In the genomic region with DNA sequence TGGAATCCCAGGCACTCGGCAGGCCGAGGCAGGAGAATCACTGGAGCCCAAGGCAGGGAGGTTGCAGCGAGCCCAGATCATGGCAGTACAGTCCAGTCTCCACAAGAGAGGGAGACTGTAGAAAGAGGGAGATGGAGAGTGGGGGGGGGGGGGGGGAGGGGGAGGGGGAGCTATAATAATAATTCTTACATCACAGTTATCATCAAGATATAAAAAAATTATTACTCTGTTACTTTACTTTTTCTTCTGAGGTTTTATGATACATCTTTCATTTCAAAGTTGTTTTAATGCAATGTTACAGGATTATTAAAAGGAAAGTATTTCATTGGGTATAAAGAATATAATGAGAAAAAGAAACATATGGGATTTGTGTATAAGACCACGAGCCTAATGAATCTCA, we compare ENCODE assay signal across 41 cellular contexts. TPM values are rescaled to one million over a fixed set of nuclear protein-coding genes. Genes with fewer than 3 reads are reported as not detected.
"Had no signal": no experiment of that assay in that cellular context is flagged by ENCODE, and none has a peak within 500 bp of the region (broad histone marks: within the 10 kb centered on the region; RNA-seq: fewer than 3 reads in every experiment).

No MANE protein-coding gene starts in this region.

- H3K27me3 Mint-ChIP-seq: activated naive CD8-positive, alpha-beta T cell; activated naive CD8-positive, alpha-beta T cell treated with anti-CD3 and anti-CD28 coated beads, Interleukin-2, amount 10 ng/mL, durations not matched to agents 7 days and 5 days; activated naive CD8-positive, alpha-beta T cell treated with anti-CD3 and anti-CD28 coated beads, Interleukin-2, amount 50 U/mL, for 24 hours; activated T-cell treated with anti-CD3 and anti-CD28 coated beads, Interleukin-2, amount 50 U/mL, for 24 hours; central memory CD8-positive, alpha-beta T cell had no signal

- H3K27ac Mint-ChIP-seq: activated naive CD4-positive, alpha-beta T cell treated with anti-CD3 and anti-CD28 coated beads for 36 hours; activated naive CD4-positive, alpha-beta T cell treated with anti-CD3 and anti-CD28 coated beads, Interleukin-2, amount 50 U/mL, for 24 hours; activated naive CD4-positive, alpha-beta T cell treated with anti-CD3 and anti-CD28 coated beads, Interleukin-2, amount 50 U/mL, for 72 hours; activated naive CD8-positive, alpha-beta T cell; activated naive CD8-positive, alpha-beta T cell treated with anti-CD3 and anti-CD28 coated beads for 36 hours; activated naive CD8-positive, alpha-beta T cell treated with anti-CD3 and anti-CD28 coated beads, Interleukin-2, amount 10 ng/mL, durations not matched to agents 7 days and 5 days; activated naive CD8-positive, alpha-beta T cell treated with anti-CD3 and anti-CD28 coated beads, Interleukin-2, amount 50 U/mL, for 24 hours; activated T-cell treated with anti-CD3 and anti-CD28 coated beads, Interleukin-2, amount 50 U/mL, for 24 hours; activated T-cell treated with anti-CD3 and anti-CD28 coated beads, Interleukin-2, amount 50 U/mL, for 72 hours; activated T-helper 1 cell treated with anti-CD3 and anti-CD28 coated beads, Interleukin-12 subunit alpha, Interleukin-12 subunit beta, Interleukin-2, Interleukin-4 antibody, amounts not matched to agents 30 ng/mL and 10 ng/mL and 1 ng/mL, durations not matched to agents 14 hours and 24 hours and 36 hours; activated T-helper 17 cell treated with anti-CD3 and anti-CD28 coated beads, Interleukin-2, amount 50 U/mL, for 72 hours; activated T-helper 2 cell treated with anti-CD3 and anti-CD28 coated beads, Interferon-gamma antibody, Interleukin-2, Interleukin-4, amounts not matched to agents 10 μg/mL and 5 μg/mL and 100 μg/mL, durations not matched to agents 14 hours and 24 hours and 36 hours; brain had no signal

- ATAC-seq: activated naive CD4-positive, alpha-beta T cell treated with anti-CD3 and anti-CD28 coated beads, Interleukin-2, amount 50 U/mL, for 72 hours; activated naive CD8-positive, alpha-beta T cell treated with anti-CD3 and anti-CD28 coated beads, Interleukin-2, amount 50 U/mL, for 24 hours; activated T-cell treated with anti-CD3 and anti-CD28 coated beads, Interleukin-2, amount 50 U/mL, for 4 hours; activated T-cell treated with anti-CD3 and anti-CD28 coated beads, Interleukin-2, amount 50 U/mL, for 72 hours; activated T-helper 17 cell treated with anti-CD3 and anti-CD28 coated beads, Interleukin-2, amount 50 U/mL, for 72 hours; body of pancreas had no signal

- H3K4me3 Mint-ChIP-seq: activated naive CD4-positive, alpha-beta T cell treated with anti-CD3 and anti-CD28 coated beads for 36 hours; activated naive CD4-positive, alpha-beta T cell treated with anti-CD3 and anti-CD28 coated beads, Interleukin-2, amount 50 U/mL, for 24 hours; activated naive CD8-positive, alpha-beta T cell; activated naive CD8-positive, alpha-beta T cell treated with anti-CD3 and anti-CD28 coated beads for 36 hours; activated naive CD8-positive, alpha-beta T cell treated with anti-CD3 and anti-CD28 coated beads, Interleukin-2, amount 10 ng/mL, durations not matched to agents 7 days and 5 days; activated naive CD8-positive, alpha-beta T cell treated with anti-CD3 and anti-CD28 coated beads, Interleukin-2, amount 50 U/mL, for 24 hours; activated T-cell treated with anti-CD3 and anti-CD28 coated beads, Interleukin-2, amount 50 U/mL, for 24 hours; activated T-cell treated with anti-CD3 and anti-CD28 coated beads, Interleukin-2, amount 50 U/mL, for 4 hours; activated T-cell treated with anti-CD3 and anti-CD28 coated beads, Interleukin-2, amount 50 U/mL, for 72 hours; activated T-helper 1 cell treated with anti-CD3 and anti-CD28 coated beads, Interleukin-12 subunit alpha, Interleukin-12 subunit beta, Interleukin-2, Interleukin-4 antibody, amounts not matched to agents 30 ng/mL and 10 ng/mL and 1 ng/mL, durations not matched to agents 14 hours and 24 hours and 36 hours; activated T-helper 17 cell treated with anti-CD3 and anti-CD28 coated beads, Interleukin-2, amount 50 U/mL, for 72 hours; brain; central memory CD8-positive, alpha-beta T cell had no signal

- H3K9me3 Mint-ChIP-seq: activated naive CD4-positive, alpha-beta T cell treated with anti-CD3 and anti-CD28 coated beads for 36 hours; activated naive CD4-positive, alpha-beta T cell treated with anti-CD3 and anti-CD28 coated beads, Interleukin-2, amount 50 U/mL, for 24 hours; activated naive CD8-positive, alpha-beta T cell treated with anti-CD3 and anti-CD28 coated beads for 36 hours; activated naive CD8-positive, alpha-beta T cell treated with anti-CD3 and anti-CD28 coated beads, Interleukin-2, amount 10 ng/mL, durations not matched to agents 7 days and 5 days; activated naive CD8-positive, alpha-beta T cell treated with anti-CD3 and anti-CD28 coated beads, Interleukin-2, amount 50 U/mL, for 24 hours; activated T-cell treated with anti-CD3 and anti-CD28 coated beads, Interleukin-2, amount 50 U/mL, for 24 hours; activated T-cell treated with anti-CD3 and anti-CD28 coated beads, Interleukin-2, amount 50 U/mL, for 72 hours; activated T-helper 1 cell treated with anti-CD3 and anti-CD28 coated beads, Interleukin-12 subunit alpha, Interleukin-12 subunit beta, Interleukin-2, Interleukin-4 antibody, amounts not matched to agents 30 ng/mL and 10 ng/mL and 1 ng/mL, durations not matched to agents 14 hours and 24 hours and 36 hours; activated T-helper 2 cell treated with anti-CD3 and anti-CD28 coated beads, Interferon-gamma antibody, Interleukin-2, Interleukin-4, amounts not matched to agents 10 μg/mL and 5 μg/mL and 100 μg/mL, durations not matched to agents 14 hours and 24 hours and 36 hours had no signal

- H3K36me3 Mint-ChIP-seq: activated naive CD4-positive, alpha-beta T cell treated with anti-CD3 and anti-CD28 coated beads, Interleukin-2, amount 50 U/mL, for 24 hours; activated naive CD4-positive, alpha-beta T cell treated with anti-CD3 and anti-CD28 coated beads, Interleukin-2, amount 50 U/mL, for 72 hours; activated naive CD8-positive, alpha-beta T cell; activated naive CD8-positive, alpha-beta T cell treated with anti-CD3 and anti-CD28 coated beads for 36 hours; activated naive CD8-positive, alpha-beta T cell treated with anti-CD3 and anti-CD28 coated beads, Interleukin-2, amount 10 ng/mL, durations not matched to agents 7 days and 5 days; brain had no signal

- H3K4me3 ChIP-seq: adrenal gland, ascending aorta, body of pancreas, breast epithelium, cardiac muscle cell had no signal

- H3K27ac ChIP-seq: adrenal gland, ascending aorta, body of pancreas, brain microvascular endothelial cell, breast epithelium, cardiac muscle cell had no signal

- H3K4me1 Mint-ChIP-seq: activated naive CD4-positive, alpha-beta T cell treated with anti-CD3 and anti-CD28 coated beads, Interleukin-2, amount 50 U/mL, for 24 hours; activated naive CD8-positive, alpha-beta T cell treated with anti-CD3 and anti-CD28 coated beads for 36 hours; activated naive CD8-positive, alpha-beta T cell treated with anti-CD3 and anti-CD28 coated beads, Interleukin-2, amount 10 ng/mL, durations not matched to agents 7 days and 5 days; activated naive CD8-positive, alpha-beta T cell treated with anti-CD3 and anti-CD28 coated beads, Interleukin-2, amount 50 U/mL, for 24 hours; activated T-helper 17 cell treated with anti-CD3 and anti-CD28 coated beads, Interleukin-2, amount 50 U/mL, for 72 hours; brain; central memory CD8-positive, alpha-beta T cell had no signal

- H3K36me3 ChIP-seq: adrenal gland, ascending aorta, brain microvascular endothelial cell, breast epithelium, cardiac muscle cell had no signal

- H3K27me3 ChIP-seq: adrenal gland, ascending aorta, body of pancreas, brain microvascular endothelial cell, breast epithelium, cardiac muscle cell had no signal

- H3K9me3 ChIP-seq: adrenal gland, body of pancreas had no signal

- H3K4me1 ChIP-seq: adrenal gland, ascending aorta, body of pancreas, breast epithelium had no signal

- DNase-seq: activated effector memory CD4-positive, alpha-beta T cell treated with anti-CD3 and anti-CD28 coated beads, Interleukin-2, amount 50 U/mL, for 16 hours; activated effector memory CD4-positive, alpha-beta T cell treated with Interleukin-2 at 50 U/mL for 16 hours; activated gamma-delta T cell; activated gamma-delta T cell treated with Interleukin-2 at 50 U/mL for 16 hours; activated naive CD4-positive, alpha-beta T cell; activated naive CD4-positive, alpha-beta T cell treated with anti-CD3 and anti-CD28 coated beads for 36 hours; activated naive CD4-positive, alpha-beta T cell treated with anti-CD3 and anti-CD28 coated beads, Interleukin-2, amount 50 U/mL, for 16 hours; activated naive CD4-positive, alpha-beta T cell treated with Interleukin-2 at 50 U/mL for 16 hours; activated naive CD8-positive, alpha-beta T cell treated with anti-CD3 and anti-CD28 coated beads for 36 hours; activated naive CD8-positive, alpha-beta T cell treated with anti-CD3 and anti-CD28 coated beads, Interleukin-2, amount 10 ng/mL, durations not matched to agents 7 days and 5 days; activated naive CD8-positive, alpha-beta T cell treated with anti-CD3 and anti-CD28 coated beads, Interleukin-2, amount 50 U/mL, for 24 hours; activated T-cell treated with anti-CD3 and anti-CD28 coated beads for 4 hours; activated T-cell treated with anti-CD3 and anti-CD28 coated beads, Interleukin-2, amount 50 U/mL, for 1 hour; activated T-cell treated with anti-CD3 and anti-CD28 coated beads, Interleukin-2, amount 50 U/mL, for 24 hours; activated T-cell treated with anti-CD3 and anti-CD28 coated beads, Interleukin-2, amount 50 U/mL, for 4 hours; activated T-cell treated with anti-CD3 and anti-CD28 coated beads, Interleukin-2, amount 50 U/mL, for 48 hours; activated T-cell treated with anti-CD3 and anti-CD28 coated beads, Interleukin-2, amount 50 U/mL, for 72 hours; adrenal gland; amniotic stem cell; amygdala; anterior cingulate cortex; aorta; body of pancreas; brain microvascular endothelial cell; caudate nucleus; central memory CD4-positive, alpha-beta T cell; cerebellar nuclear complex had no signal

- FAIRE-seq: astrocyte, bronchial epithelial cell had no signal

RNA-seq across cellular contexts. Expression of a gene that starts 17.8 kb away (rescaled TPM):
- total RNA-seq: activated naive CD4-positive, alpha-beta T cell treated with anti-CD3 and anti-CD28 coated beads for 36 hours; activated naive CD4-positive, alpha-beta T cell treated with anti-CD3 and anti-CD28 coated beads, Interleukin-2, amount 50 U/mL, for 72 hours; activated naive CD8-positive, alpha-beta T cell treated with anti-CD3 and anti-CD28 coated beads for 36 hours; activated naive CD8-positive, alpha-beta T cell treated with anti-CD3 and anti-CD28 coated beads, Interleukin-2, amount 10 ng/mL, durations not matched to agents 7 days and 5 days; activated T-cell treated with anti-CD3 and anti-CD28 coated beads, Interleukin-2, amount 50 U/mL, for 4 hours; activated T-cell treated with anti-CD3 and anti-CD28 coated beads, Interleukin-2, amount 50 U/mL, for 72 hours; activated T-helper 1 cell treated with anti-CD3 and anti-CD28 coated beads, Interleukin-12 subunit alpha, Interleukin-12 subunit beta, Interleukin-2, Interleukin-4 antibody, amounts not matched to agents 30 ng/mL and 10 ng/mL and 1 ng/mL, durations not matched to agents 14 hours and 24 hours and 36 hours; activated T-helper 17 cell treated with anti-CD3 and anti-CD28 coated beads, Interleukin-2, amount 50 U/mL, for 72 hours; activated T-helper 2 cell treated with anti-CD3 and anti-CD28 coated beads, Interferon-gamma antibody, Interleukin-2, Interleukin-4, amounts not matched to agents 10 μg/mL and 5 μg/mL and 100 μg/mL, durations not matched to agents 14 hours and 24 hours and 36 hours; bronchial epithelial cell; chondrocyte had no signal
- polyA plus RNA-seq: aorta had no signal
